ENCODE assay signal across 7 cellular contexts in the genomic region with DNA sequence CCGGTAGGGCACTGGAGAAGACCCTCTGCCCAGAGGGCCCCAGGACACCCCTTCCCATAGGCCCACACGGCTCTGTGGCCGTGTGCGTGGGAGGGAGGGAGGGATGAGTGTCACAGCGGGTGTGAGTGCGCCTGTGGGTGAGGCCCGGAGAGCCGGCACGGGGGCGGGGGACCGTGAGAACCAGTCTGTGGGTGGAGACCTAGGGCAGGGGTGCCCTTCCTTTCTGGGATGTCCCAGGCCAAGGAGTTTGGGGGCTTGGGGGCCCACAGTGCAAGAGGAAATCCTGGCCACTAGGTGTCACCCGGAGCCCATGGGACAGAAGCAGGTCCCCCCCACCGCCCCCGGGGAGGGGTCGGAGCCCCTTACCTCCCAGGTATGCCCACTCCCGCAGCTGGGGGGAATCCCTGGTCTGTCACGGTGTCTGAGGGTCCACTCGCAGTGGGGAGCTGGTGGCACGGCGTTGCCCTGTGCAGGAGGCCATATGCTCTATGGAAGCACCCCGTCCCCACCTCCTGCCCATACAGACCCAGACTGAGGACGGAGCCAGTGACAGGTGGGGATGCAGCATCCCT. TPM values are rescaled to one million over a fixed set of nuclear protein-coding genes. Genes with fewer than 3 reads are reported as not detected.
DNase-seq lines count a peak whose midpoint lies in the region; TF ChIP-seq lines count a peak whose summit lies in the region.

No MANE protein-coding gene starts in this region.

- H3K27ac ChIP-seq in sigmoid colon = no peak overlapping the region
- no peak overlapping the region for H3K27ac ChIP-seq in effector memory CD4-positive, alpha-beta T cell (ENCODE audit: insufficient read depth, low read length, poor library complexity, severe bottlenecking)

- no peaks in the 10 kb centered on the region for H3K36me3 ChIP-seq in sigmoid colon
- H3K36me3 ChIP-seq in effector memory CD4-positive, alpha-beta T cell (ENCODE audit: control insufficient read depth, insufficient read depth, low read length) = no peaks in the 10 kb centered on the region

- peaks cover 0 to 14% (median 0%) of the 10 kb centered on the region in 3 donors for H3K27me3 ChIP-seq in sigmoid colon
- H3K27me3 ChIP-seq in effector memory CD4-positive, alpha-beta T cell (replicated peaks; ENCODE audit: control insufficient read depth, insufficient read depth, low read length, poor library complexity, severe bottlenecking) = no peaks in the 10 kb centered on the region

- DNase-seq in GM20000 (ENCODE audit: low spot score) (no peak), SK-MEL-5 (ENCODE audit: low read depth, low spot score) (peak; percentile 26), fibroblast of mammary gland (ENCODE audit: low read depth) (peak; percentile 39), sigmoid colon (no peak), NCI-H1930 (lab: John Stamatoyannopoulos, UW) (no peak), kidney tubule cell (ENCODE audit: low spot score) (no peak)
- no peak for DNase-seq in effector memory CD4-positive, alpha-beta T cell

- H3K4me3 ChIP-seq in fibroblast of mammary gland (ENCODE audit: control insufficient read depth, low read depth, low read length) = no peak overlapping the region
- H3K4me3 ChIP-seq in sigmoid colon = no peak overlapping the region
- no peak overlapping the region for H3K4me3 ChIP-seq in effector memory CD4-positive, alpha-beta T cell (ENCODE audit: insufficient read depth, low read depth, low read length, poor library complexity, severe bottlenecking)

- TF ChIP-seq CTCF in GM20000 (IDR thresholded peaks at IDR 0.05; ENCODE audit: extremely low read depth, missing control alignments) (peak; percentile 40), fibroblast of mammary gland (conservative IDR thresholded peaks at IDR 0.05; ENCODE audit: control insufficient read depth, insufficient read depth, low read depth, low read length) (peak; percentile 49), sigmoid colon (IDR thresholded peaks at IDR 0.05) (peak; percentile 70 to 88 (median 82))

- WGBS in sigmoid colon, 2 donors = 3 to 20% methylated on average over 22 of the region's 22 CpGs

- no peak for TF ChIP-seq POLR2A in sigmoid colon (IDR thresholded peaks at IDR 0.05)

- in situ Hi-C loops in SK-MEL-5 (cut with HindIII; ENCODE audit: low pct_unique_long_range_greater_than_20kb, low sequenced_read_pairs) = no loop called here

- no peak for TF ChIP-seq EP300 in sigmoid colon (IDR thresholded peaks at IDR 0.05)

- intact Hi-C loops in sigmoid colon (cut with DNase I) = loop anchor here (1.0 kb wide), 1 partner anchor 167 kb away; no protein-coding TSS in a partner anchor

- peaks cover 0 to 2% (median 0%) of the 10 kb centered on the region in 4 donors for H3K9me3 ChIP-seq in sigmoid colon
- H3K9me3 ChIP-seq in effector memory CD4-positive, alpha-beta T cell (ENCODE audit: control insufficient read depth, low read length) = no peaks in the 10 kb centered on the region

- peaks cover 0 to 9% (median 7%) of the 10 kb centered on the region in 4 donors for H3K4me1 ChIP-seq in sigmoid colon
- H3K4me1 ChIP-seq in effector memory CD4-positive, alpha-beta T cell (ENCODE audit: control insufficient read depth, insufficient read depth, low read length, poor library complexity, severe bottlenecking) = peaks cover 4% of the 10 kb centered on the region

RNA-seq across cellular contexts. Expression of a gene that starts 16.0 kb away (rescaled TPM):
- not detected in 2 replicates for total RNA-seq in SK-MEL-5 (2014; rRNA removed; shearing (Covaris generic))
- 0.15 TPM in 1 of 2 replicates, not detected in the other for polyA plus RNA-seq in SK-MEL-5 (2015; cell fraction: cytosol; rRNA removed)
- polyA plus RNA-seq in SK-MEL-5 (2015; cell fraction: nucleus; rRNA removed) = not detected in 2 replicates
- total RNA-seq in sigmoid colon = 1 to 10 TPM in 1 of 4 donors, under 1 TPM in 1, not detected in 2; 0.27 to 1.1 TPM
- polyA plus RNA-seq in sigmoid colon = 1 to 10 TPM in 1 of 3 donors, not detected in 2; 1.4 TPM

RNA-seq across cellular contexts. Expression of a gene that starts 47.5 kb away (rescaled TPM):
- 27.7 and 30.2 TPM in 2 replicates for total RNA-seq in SK-MEL-5 (2014; rRNA removed; shearing (Covaris generic))
- 38.5 and 54.7 TPM in 2 replicates for polyA plus RNA-seq in SK-MEL-5 (2015; cell fraction: cytosol; rRNA removed)
- 28.8 and 58.3 TPM in 2 replicates for polyA plus RNA-seq in SK-MEL-5 (2015; cell fraction: nucleus; rRNA removed)
- 10 to 100 TPM; 17.1 to 31.5 (median 21.8) TPM for total RNA-seq in sigmoid colon
- polyA plus RNA-seq in sigmoid colon = 10 to 100 TPM in 1 of 3 donors, 1 to 10 TPM in 2; 3.9 to 10.3 (median 9.6) TPM

Comparison
In these comparisons a context has a peak if more than half of its experiments do, and no peak if none do; other contexts are left out.
1. DNase-seq: peak in SK-MEL-5 (single experiment) and fibroblast of mammary gland (single experiment); none in GM20000 (single experiment), sigmoid colon (single experiment), NCI-H1930 (0 of 2), effector memory CD4-positive, alpha-beta T cell (0 of 3) and kidney tubule cell (single experiment).
2. Peak in every context shown above with its lines, with median percentiles within 50 percentile points of each other: CTCF ChIP-seq.